In genomic region chr9:136370037-136370436, GRCh38 we compare ENCODE assay signal across 7 cellular contexts.
"Had no signal": no experiment of that assay in that cellular context is flagged by ENCODE, and none has a peak within 500 bp of the region (broad histone marks: within the 10 kb centered on the region; RNA-seq: fewer than 3 reads in every experiment).

No MANE protein-coding gene starts in this region.

- FAIRE-seq: HTR-8/SVneo had no signal

- H3K4me3 ChIP-seq: GM23338 had no signal

- DNase-seq: H9, HCEC 1CT, IMR-90, KBM-7 had no signal

- H2AFZ ChIP-seq: GM23338 had no signal

- H3K4me2 ChIP-seq: GM23338, KMS-11 had no signal

- H3K27ac ChIP-seq: KMS-11 had no signal

- ATAC-seq: GM23338 had no signal

- H3K9ac ChIP-seq: KMS-11 had no signal
